In the genomic region with DNA sequence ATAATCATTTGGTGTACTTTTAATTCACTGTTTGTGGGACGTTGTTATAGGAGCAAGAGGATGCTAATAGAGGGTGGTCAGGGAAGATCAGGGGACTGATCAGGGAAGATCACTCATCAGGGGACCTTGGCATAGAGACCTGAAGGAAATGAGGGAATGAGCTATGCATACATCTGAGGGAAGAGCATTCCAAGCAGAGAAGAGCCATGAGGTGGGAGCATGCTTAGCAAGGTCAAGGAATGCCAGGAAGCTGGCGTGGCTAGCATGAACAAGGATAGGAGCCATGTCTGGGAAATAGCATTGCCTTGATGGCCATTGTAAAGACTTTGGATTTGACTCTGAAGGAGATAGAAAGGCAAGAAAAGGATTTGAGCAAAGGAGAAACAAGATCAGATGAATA, we compare ENCODE assay signal across 33 cellular contexts.
"Had no signal": no experiment of that assay in that cellular context is flagged by ENCODE, and none has a peak within 500 bp of the region (broad histone marks: within the 10 kb centered on the region; RNA-seq: fewer than 3 reads in every experiment).

No MANE protein-coding gene starts in this region.

- H3K9me3 Mint-ChIP-seq: activated B cell treated with CpG ODN at 0.5 μM for 24 hours; activated naive CD4-positive, alpha-beta T cell treated with anti-CD3 and anti-CD28 coated beads for 36 hours; activated naive CD4-positive, alpha-beta T cell treated with anti-CD3 and anti-CD28 coated beads, Interleukin-2, amount 50 U/mL, for 24 hours; activated naive CD8-positive, alpha-beta T cell treated with anti-CD3 and anti-CD28 coated beads, Interleukin-2, amount 50 U/mL, for 24 hours; activated T-cell treated with anti-CD3 and anti-CD28 coated beads, Interleukin-2, amount 50 U/mL, for 4 hours; effector memory CD8-positive, alpha-beta T cell; T-cell; T-helper 1 cell treated with Interleukin-12 subunit alpha and Interleukin-12 subunit beta and Interleukin-4 antibody, amounts not matched to agents 30 μg/mL and 1 μg/mL, for 36 hours; T-helper 2 cell treated with Interferon-gamma antibody and Interleukin-4, amounts not matched to agents 5 μg/mL and 100 μg/mL, for 36 hours had no signal

- H3K27ac ChIP-seq: adrenal gland, body of pancreas, esophagus squamous epithelium, gastroesophageal sphincter, heart right ventricle, WERI-Rb-1 had no signal

- H3K4me3 ChIP-seq: adrenal gland, body of pancreas, esophagus squamous epithelium, gastroesophageal sphincter, heart right ventricle had no signal

- H3K27me3 Mint-ChIP-seq: activated B cell treated with CpG ODN at 0.5 μM for 24 hours; activated naive CD4-positive, alpha-beta T cell treated with anti-CD3 and anti-CD28 coated beads, Interleukin-2, amount 50 U/mL, for 24 hours; activated naive CD8-positive, alpha-beta T cell treated with anti-CD3 and anti-CD28 coated beads for 36 hours; activated naive CD8-positive, alpha-beta T cell treated with anti-CD3 and anti-CD28 coated beads, Interleukin-2, amount 50 U/mL, for 24 hours; effector memory CD8-positive, alpha-beta T cell; T-cell had no signal

- ATAC-seq: activated CD4-positive, CD25-positive, alpha-beta regulatory T cell treated with anti-CD3 and anti-CD28 coated beads, Interleukin-2, amount 50 U/mL, for 24 hours; activated naive CD8-positive, alpha-beta T cell treated with anti-CD3 and anti-CD28 coated beads, Interleukin-2, amount 50 U/mL, for 24 hours; activated T-cell treated with anti-CD3 and anti-CD28 coated beads, Interleukin-2, amount 50 U/mL, for 4 hours; body of pancreas; effector memory CD8-positive, alpha-beta T cell; gastroesophageal sphincter; heart right ventricle; T-cell had no signal

- H3K9me3 ChIP-seq: adrenal gland, body of pancreas, esophagus squamous epithelium, gastroesophageal sphincter, heart right ventricle had no signal

- H3K4me3 Mint-ChIP-seq: activated B cell treated with CpG ODN at 0.5 μM for 24 hours; activated naive CD4-positive, alpha-beta T cell treated with anti-CD3 and anti-CD28 coated beads for 36 hours; activated naive CD4-positive, alpha-beta T cell treated with anti-CD3 and anti-CD28 coated beads, Interleukin-2, amount 50 U/mL, for 24 hours; activated naive CD8-positive, alpha-beta T cell treated with anti-CD3 and anti-CD28 coated beads for 36 hours; activated naive CD8-positive, alpha-beta T cell treated with anti-CD3 and anti-CD28 coated beads, Interleukin-2, amount 50 U/mL, for 24 hours; activated T-cell treated with anti-CD3 and anti-CD28 coated beads, Interleukin-2, amount 50 U/mL, for 4 hours; activated T-helper 1 cell treated with anti-CD3 and anti-CD28 coated beads, Interleukin-12 subunit alpha, Interleukin-12 subunit beta, Interleukin-2, Interleukin-4 antibody, amounts not matched to agents 30 ng/mL and 10 ng/mL and 1 ng/mL, durations not matched to agents 14 hours and 24 hours and 36 hours; effector memory CD8-positive, alpha-beta T cell; T-cell; T-helper 1 cell treated with Interleukin-12 subunit alpha and Interleukin-12 subunit beta and Interleukin-4 antibody, amounts not matched to agents 30 μg/mL and 1 μg/mL, for 36 hours; T-helper 2 cell treated with Interferon-gamma antibody and Interleukin-4, amounts not matched to agents 5 μg/mL and 100 μg/mL, for 36 hours had no signal

- H3K36me3 ChIP-seq: adrenal gland, esophagus squamous epithelium, gastroesophageal sphincter, heart right ventricle, WERI-Rb-1 had no signal

- H3K27ac Mint-ChIP-seq: activated B cell treated with CpG ODN at 0.5 μM for 24 hours; activated naive CD4-positive, alpha-beta T cell treated with anti-CD3 and anti-CD28 coated beads for 36 hours; activated naive CD8-positive, alpha-beta T cell treated with anti-CD3 and anti-CD28 coated beads for 36 hours; activated naive CD8-positive, alpha-beta T cell treated with anti-CD3 and anti-CD28 coated beads, Interleukin-2, amount 50 U/mL, for 24 hours; activated T-helper 1 cell treated with anti-CD3 and anti-CD28 coated beads, Interleukin-12 subunit alpha, Interleukin-12 subunit beta, Interleukin-2, Interleukin-4 antibody, amounts not matched to agents 30 ng/mL and 10 ng/mL and 1 ng/mL, durations not matched to agents 14 hours and 24 hours and 36 hours; activated T-helper 2 cell treated with anti-CD3 and anti-CD28 coated beads, Interferon-gamma antibody, Interleukin-2, Interleukin-4, amounts not matched to agents 10 μg/mL and 5 μg/mL and 100 μg/mL, durations not matched to agents 14 hours and 24 hours and 36 hours; effector memory CD8-positive, alpha-beta T cell; T-cell; T-helper 1 cell treated with Interleukin-12 subunit alpha and Interleukin-12 subunit beta and Interleukin-4 antibody, amounts not matched to agents 30 μg/mL and 1 μg/mL, for 36 hours; T-helper 2 cell treated with Interferon-gamma antibody and Interleukin-4, amounts not matched to agents 5 μg/mL and 100 μg/mL, for 36 hours had no signal

- H3K36me3 Mint-ChIP-seq: activated naive CD4-positive, alpha-beta T cell treated with anti-CD3 and anti-CD28 coated beads, Interleukin-2, amount 50 U/mL, for 24 hours; T-cell had no signal

- DNase-seq: activated B cell treated with CpG ODN at 0.5 μM for 24 hours; activated CD4-positive, alpha-beta T cell treated with anti-CD3 and anti-CD28 coated beads for 48 hours; activated CD4-positive, alpha-beta T cell treated with anti-CD3 and anti-CD28 coated beads, Interleukin-2, amount 50 U/mL, for 1 hour; activated CD4-positive, alpha-beta T cell treated with anti-CD3 and anti-CD28 coated beads, Interleukin-2, amount 50 U/mL, for 48 hours; activated CD8-positive, alpha-beta memory T cell treated with anti-CD3 and anti-CD28 coated beads, Interleukin-2, amount 50 U/mL, for 48 hours; activated effector memory CD4-positive, alpha-beta T cell treated with anti-CD3 and anti-CD28 coated beads, Interleukin-2, amount 50 U/mL, for 16 hours; activated naive CD4-positive, alpha-beta T cell treated with anti-CD3 and anti-CD28 coated beads for 36 hours; activated naive CD8-positive, alpha-beta T cell treated with anti-CD3 and anti-CD28 coated beads for 36 hours; activated naive CD8-positive, alpha-beta T cell treated with anti-CD3 and anti-CD28 coated beads, Interleukin-2, amount 50 U/mL, for 24 hours; activated T-cell treated with anti-CD3 and anti-CD28 coated beads, Interleukin-2, amount 50 U/mL, for 4 hours; adrenal gland; amygdala; aorta; body of pancreas; caudate nucleus; cortex of kidney; dermis blood vessel endothelial cell; effector CD4-positive, alpha-beta T cell; effector memory CD8-positive, alpha-beta T cell; erythroblast; esophagus squamous epithelium; foreskin melanocyte; heart right ventricle; T-cell; T1000; WERI-Rb-1 had no signal
